ENCODE assay signal across 2 cellular contexts in genomic region chr16:88855736-88856121, GRCh38.
TF ChIP-seq lines count a peak whose summit lies in the region.

No MANE protein-coding gene starts in this region.

TF ChIP-seq in GM12878, 131 proteins besides CTCF, POLR2A, EP300 and RAD21:
- TF ChIP-seq ELK1 (IDR thresholded peaks at IDR 0.05; ENCODE audit: low read depth, low read length) (no peak), FOS (IDR thresholded peaks at IDR 0.05; ENCODE audit: borderline replicate concordance, extremely low read depth, insufficient read length) (no peak), SIN3A (IDR thresholded peaks at IDR 0.05; ENCODE audit: low read depth, low read length) (no peak), MAX (IDR thresholded peaks at IDR 0.05; ENCODE audit: low read depth, low read length) (no peak), PBX3 (IDR thresholded peaks at IDR 0.05; ENCODE audit: insufficient replicate concordance, low read depth, low read length) (no peak), ZBTB33 (IDR thresholded peaks at IDR 0.05) (no peak), SMAD5 (IDR thresholded peaks at IDR 0.05; ENCODE audit: low read depth) (no peak), ATF7 (IDR thresholded peaks at IDR 0.05; ENCODE audit: low read depth) (no peak)

TF ChIP-seq in liver, 16 proteins besides CTCF, POLR2A, EP300 and RAD21:
- TF ChIP-seq HNF4G (IDR thresholded peaks at IDR 0.05) (no peak), GABPA (IDR thresholded peaks at IDR 0.05 in 1 of 2, conservative IDR thresholded peaks at IDR 0.05 in 1 of 2) (no peak), JUND (IDR thresholded peaks at IDR 0.05) (no peak), SP1 (IDR thresholded peaks at IDR 0.05) (no peak), ATF3 (IDR thresholded peaks at IDR 0.05) (no peak), REST (IDR thresholded peaks at IDR 0.05) (no peak), RXRA (IDR thresholded peaks at IDR 0.05) (no peak), FOXA2 (IDR thresholded peaks at IDR 0.05) (no peak), TAF1 (conservative IDR thresholded peaks at IDR 0.05) (no peak), NR2F2 (IDR thresholded peaks at IDR 0.05) (no peak), ZBTB33 (IDR thresholded peaks at IDR 0.05) (no peak), FOXA1 (IDR thresholded peaks at IDR 0.05) (no peak), YY1 (IDR thresholded peaks at IDR 0.05) (no peak), EGR1 (IDR thresholded peaks at IDR 0.05; ENCODE audit: low read depth in 2 of 2) (no peak), HNF4A (conservative IDR thresholded peaks at IDR 0.05) (no peak), MAX (IDR thresholded peaks at IDR 0.05) (no peak)
TF ChIP-seq in liver: peak in this region for 0.
